ENCODE assay signal across 15 cellular contexts in genomic region chr3:168878655-168879054, GRCh38.
DNase-seq lines count a peak whose midpoint lies in the region; ATAC-seq and TF ChIP-seq lines count a peak whose summit lies in the region.
"Had no signal": no experiment of that assay in that cellular context is flagged by ENCODE, and none has a peak within 500 bp of the region (broad histone marks: within the 10 kb centered on the region; RNA-seq: fewer than 3 reads in every experiment).

No MANE protein-coding gene starts in this region.

- peak; percentile 42 for ATAC-seq in HG03442 (IDR thresholded peaks at IDR 0.05; ENCODE audit: unreplicated experiment)
- no peak for ATAC-seq in left lobe of liver

- TF ChIP-seq CTCF in astrocyte of the spinal cord (IDR thresholded peaks at IDR 0.05; ENCODE audit: low read depth, low read length): no peak

- in situ Hi-C loops in astrocyte of the spinal cord (cut with HindIII; ENCODE audit: low sequenced_read_pairs): no loop called here

- H3K4me3 ChIP-seq in astrocyte of the spinal cord (ENCODE audit: low read depth, low read length): no peak overlapping the region
- H3K4me3 ChIP-seq: dorsolateral prefrontal cortex had no signal

- DNase-seq in EL (peak; percentile 42), astrocyte of the spinal cord (ENCODE audit: low read depth, low spot score) (peak; percentile 54), kidney glomerular epithelial cell (lab: John Stamatoyannopoulos, UW) (peak; percentile 49), NCI-H187 treated with DMSO at 0.1 percent for 48 hours (lab: John Stamatoyannopoulos, UW) (no peak), NCI-H1694 (lab: John Stamatoyannopoulos, UW) (no peak), left lobe of liver (ENCODE audit: low spot score) (no peak), NCI-H82 treated with DMSO at 0.1 percent for 48 hours (lab: John Stamatoyannopoulos, UW; ENCODE audit: unreplicated experiment) (no peak)
- DNase-seq: activated CD4-positive, alpha-beta T cell treated with anti-CD3 and anti-CD28 coated beads for 1 hour; activated CD8-positive, alpha-beta memory T cell treated with anti-CD3 and anti-CD28 coated beads, Interleukin-2, amount 50 U/mL, for 4 hours; activated naive CD4-positive, alpha-beta T cell; dorsolateral prefrontal cortex; NCI-H1092; SIG-M5; stimulated activated CD4-positive, alpha-beta T cell treated with anti-CD3 and anti-CD28 coated beads, Interleukin-15, amount 100 ng/mL, for 24 hours had no signal

Comparison
In these comparisons a context has a peak if more than half of its experiments do, and no peak if none do; other contexts are left out.
1. DNase-seq: peak in EL (single experiment), astrocyte of the spinal cord (single experiment) and kidney glomerular epithelial cell (single experiment); none in NCI-H187 treated with DMSO at 0.1 percent for 48 hours (single experiment), NCI-H1694 (single experiment), left lobe of liver (single experiment) and NCI-H82 treated with DMSO at 0.1 percent for 48 hours (single experiment).